ENCODE assay signal across 8 cellular contexts in the genomic region with DNA sequence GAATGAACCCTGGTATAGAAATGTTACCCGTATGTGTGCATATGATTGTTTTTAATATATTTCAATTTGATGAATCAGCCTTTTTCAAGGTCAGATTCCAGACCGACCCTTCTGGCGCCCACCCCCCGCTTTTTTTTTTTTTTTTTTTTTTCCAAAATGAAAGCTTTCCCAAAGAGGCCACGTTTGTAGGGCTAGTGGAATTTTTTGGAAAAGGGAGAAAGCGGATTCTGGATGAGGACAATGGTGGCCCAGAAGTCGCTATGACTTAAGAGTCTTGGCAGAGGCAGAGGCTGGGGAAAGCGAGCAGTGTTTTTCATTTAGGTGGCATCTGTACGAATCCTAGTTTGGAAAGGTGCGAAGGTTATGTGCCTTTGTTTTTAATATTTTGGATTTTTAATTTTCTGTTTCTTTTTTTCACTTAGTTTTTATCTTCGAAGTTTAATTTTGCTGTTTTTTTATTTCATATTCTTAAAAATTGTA. TPM values are rescaled to one million over a fixed set of nuclear protein-coding genes. Genes with fewer than 3 reads are reported as not detected.
DNase-seq lines count a peak whose midpoint lies in the region; ATAC-seq, FAIRE-seq and TF ChIP-seq lines count a peak whose summit lies in the region.

No MANE protein-coding gene starts in this region.

- H3K27me3 ChIP-seq in cardiac muscle cell = no peaks in the 10 kb centered on the region

- FAIRE-seq in frontal cortex (lab: Jason Lieb, UNC) = no peak

- H3K36me3 ChIP-seq in cardiac muscle cell (no peaks in the 10 kb centered on the region), urinary bladder (ENCODE audit: insufficient read depth) (no peaks in the 10 kb centered on the region)

- DNase-seq in cardiac muscle cell (ENCODE audit: low read depth in 1 of 2, low spot score in 1 of 2) (peak in 1 of 2 donors; percentile 9), left ventricle myocardium superior (no peak), astrocyte of the spinal cord (ENCODE audit: low read depth, low spot score) (peak; percentile 3), medulla oblongata (ENCODE audit: extremely low spot score) (peak; percentile 12), frontal cortex (ENCODE audit: low spot score in 2 of 2) (no peak)
- no peak for DNase-seq in central memory CD4-positive, alpha-beta T cell
- DNase-seq in stimulated activated CD4-positive, alpha-beta T cell treated with anti-CD3 and anti-CD28 coated beads, Interleukin-15, amount 100 ng/mL, for 24 hours = no peak

- no peaks in the 10 kb centered on the region for H3K9me3 ChIP-seq in cardiac muscle cell (ENCODE audit: low read depth)

- H3K4me3 ChIP-seq in cardiac muscle cell (peak overlapping the region; percentile 63), astrocyte of the spinal cord (ENCODE audit: low read depth, low read length) (peak overlapping the region; percentile 57), urinary bladder (ENCODE audit: low read depth, low read length) (peak overlapping the region; percentile 49)

- ATAC-seq in left ventricle myocardium superior = no peak

- H3K27ac ChIP-seq in cardiac muscle cell = no peak overlapping the region
- no peak overlapping the region for H3K27ac ChIP-seq in urinary bladder (ENCODE audit: low read depth)

- in situ Hi-C loops in astrocyte of the spinal cord (cut with HindIII; ENCODE audit: low sequenced_read_pairs) = no loop called here

- 19% methylated on average over 11 of the region's 11 CpGs for WGBS in urinary bladder

- TF ChIP-seq CTCF in cardiac muscle cell (IDR thresholded peaks at IDR 0.05; ENCODE audit: low read depth, low read length) = no peak
- no peak for TF ChIP-seq CTCF in astrocyte of the spinal cord (IDR thresholded peaks at IDR 0.05; ENCODE audit: low read depth, low read length)

- intact Hi-C loops in left ventricle myocardium superior (cut with micrococcal nuclease) = no loop called here

- H3K4me1 ChIP-seq in cardiac muscle cell (ENCODE audit: low read depth) (no peaks in the 10 kb centered on the region), urinary bladder (ENCODE audit: insufficient read depth) (no peaks in the 10 kb centered on the region)

RNA-seq across cellular contexts. Expression of gene NDUFB11, which starts 14.6 kb away (rescaled TPM):
- total RNA-seq in cardiac muscle cell = 87.2 and 156 TPM in 2 replicates
- polyA plus RNA-seq in cardiac muscle cell = 244 and 269 TPM in 2 replicates
- 210 TPM for total RNA-seq in left ventricle myocardium superior
- 47.5 TPM for total RNA-seq in urinary bladder
- 73.6 TPM for polyA plus RNA-seq in urinary bladder
- total RNA-seq in frontal cortex = 88.0 TPM

RNA-seq across cellular contexts. Expression of gene RBM10, which starts 15.1 kb away (rescaled TPM):
- total RNA-seq in cardiac muscle cell = 64.7 and 70.0 TPM in 2 replicates
- polyA plus RNA-seq in cardiac muscle cell = 48.7 and 52.5 TPM in 2 replicates
- total RNA-seq in left ventricle myocardium superior = 32.9 TPM
- 22.4 TPM for total RNA-seq in urinary bladder
- polyA plus RNA-seq in urinary bladder = 34.7 TPM
- 37.9 TPM for total RNA-seq in frontal cortex

RNA-seq across cellular contexts. Expression of gene RGN, which starts 51.7 kb away (rescaled TPM):
- total RNA-seq in cardiac muscle cell (5.7 and 15.4 TPM in 2 replicates), left ventricle myocardium superior (18.7 TPM), urinary bladder (4.8 TPM), frontal cortex (2.9 TPM)
- polyA plus RNA-seq in cardiac muscle cell (7.4 and 31.6 TPM in 2 replicates), urinary bladder (7.2 TPM)

Comparison
In these comparisons a context has a peak if more than half of its experiments do, and no peak if none do; other contexts are left out.
1. DNase-seq: peak in astrocyte of the spinal cord (single experiment) and medulla oblongata (single experiment); none in left ventricle myocardium superior (single experiment), frontal cortex (0 of 2), central memory CD4-positive, alpha-beta T cell (single experiment) and stimulated activated CD4-positive, alpha-beta T cell treated with anti-CD3 and anti-CD28 coated beads, Interleukin-15, amount 100 ng/mL, for 24 hours (single experiment).
2. Peak in every context shown above with its lines, with median percentiles within 50 percentile points of each other: H3K4me3 ChIP-seq.